ENCODE assay signal across 8 cellular contexts in the genomic region with DNA sequence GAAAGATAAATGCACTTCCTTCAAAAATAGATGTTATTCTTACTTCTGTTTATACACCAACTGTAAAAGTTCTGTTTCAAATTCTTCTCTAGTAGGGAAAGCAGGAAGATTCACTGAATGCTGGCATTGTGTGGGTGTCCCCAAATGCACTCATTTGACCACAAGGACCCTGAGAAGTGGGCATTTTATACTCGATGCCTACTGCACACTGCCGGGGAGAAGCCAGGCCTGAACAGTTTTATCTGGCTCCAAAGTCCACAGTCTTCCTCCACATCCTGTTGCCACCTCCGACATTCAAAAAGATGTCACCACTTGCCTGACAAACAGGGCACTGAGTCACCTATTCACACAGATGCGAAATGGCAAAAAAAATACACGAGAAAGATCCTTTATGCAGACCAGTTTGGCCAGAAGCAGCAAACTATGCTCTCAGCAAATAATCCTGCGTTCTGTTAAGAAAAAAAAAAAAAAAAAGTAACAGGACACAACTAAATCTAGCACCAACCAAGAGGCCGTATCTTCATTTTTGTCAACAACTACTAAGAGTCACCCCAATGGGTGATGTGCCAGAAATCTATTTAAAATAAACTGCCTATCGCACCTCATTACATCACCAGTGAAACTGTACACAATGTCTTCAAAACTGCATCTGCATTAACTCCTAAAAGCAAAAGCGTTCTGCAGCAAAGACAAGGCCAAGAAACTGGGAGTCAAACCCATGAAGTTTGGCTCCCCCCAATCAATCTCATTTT. TPM values are rescaled to one million over a fixed set of nuclear protein-coding genes. Genes with fewer than 3 reads are reported as not detected.
DNase-seq lines count a peak whose midpoint lies in the region; ATAC-seq and TF ChIP-seq lines count a peak whose summit lies in the region.

No MANE protein-coding gene starts in this region.

- H3K4ac ChIP-seq in trophoblast cell (ENCODE audit: low read depth, low read length): peak overlapping the region; percentile 53

- H3K9me3 ChIP-seq in HUES6 (ENCODE audit: control insufficient read depth, insufficient read depth, low read depth, low read length) (no peaks in the 10 kb centered on the region), trophoblast cell (ENCODE audit: insufficient read depth, low read depth, low read length) (no peaks in the 10 kb centered on the region)

- no peak overlapping the region for H4K8ac ChIP-seq in trophoblast cell (ENCODE audit: low read depth, low read length)

- H3K27me3 ChIP-seq in HUES6 (ENCODE audit: control insufficient read depth, insufficient read depth, low read length) (no peaks in the 10 kb centered on the region), trophoblast cell (ENCODE audit: insufficient read depth, low read length) (no peaks in the 10 kb centered on the region)

- H2BK5ac ChIP-seq in trophoblast cell (ENCODE audit: low read depth, low read length, poor library complexity): no peak overlapping the region

- H3K18ac ChIP-seq in trophoblast cell (ENCODE audit: low read length): no peak overlapping the region

- no CpG with 5 or more reads among the region's 9 CpGs for WGBS in trophoblast cell (ENCODE audit: extremely low coverage, insufficient coverage, insufficient read length)

- no peak overlapping the region for H2BK120ac ChIP-seq in trophoblast cell (ENCODE audit: insufficient read depth, low read length, poor library complexity)

- H3K4me2 ChIP-seq in trophoblast cell (ENCODE audit: low read length): no peak overlapping the region

- H2BK12ac ChIP-seq in trophoblast cell (ENCODE audit: low read length): no peak overlapping the region

- no peak overlapping the region for H4K91ac ChIP-seq in trophoblast cell (ENCODE audit: low read depth, low read length)

- peak; percentile 34 to 52 for DNase-seq in activated CD4-positive, alpha-beta T cell treated with anti-CD3 and anti-CD28 coated beads, Interleukin-2, amount 50 U/mL, for 48 hours
- no peak for DNase-seq in epithelial cell of prostate (ENCODE audit: low read depth, low spot score)
- DNase-seq in trophoblast cell: no peak
- no peak for DNase-seq in NCI-H510A (lab: John Stamatoyannopoulos, UW)

- ATAC-seq in HG03108 (IDR thresholded peaks at IDR 0.05; ENCODE audit: unreplicated experiment): no peak
- no peak for ATAC-seq in GM18505 (IDR thresholded peaks at IDR 0.05; ENCODE audit: unreplicated experiment)
- no peak for ATAC-seq in GM21423 (IDR thresholded peaks at IDR 0.05; ENCODE audit: unreplicated experiment)

- H3K36me3 ChIP-seq in HUES6 (ENCODE audit: control insufficient read depth, insufficient read depth, low read length) (peaks cover 33% of the 10 kb centered on the region), trophoblast cell (ENCODE audit: control insufficient read depth in 1 of 2, insufficient read depth in 2 of 2, low read length in 2 of 2) (peaks cover 11 to 12% of the 10 kb centered on the region in 2 experiments)

- H2AK5ac ChIP-seq in trophoblast cell (ENCODE audit: low read length): no peak overlapping the region

- H3K27ac ChIP-seq in HUES6 (ENCODE audit: low read depth, low read length): 0 out of 2 replicates have a peak overlapping the region, but pooled peaks have one; percentile 0
- H3K27ac ChIP-seq in epithelial cell of prostate: peak overlapping the region; percentile 99
- no peak overlapping the region for H3K27ac ChIP-seq in trophoblast cell (ENCODE audit: low read depth, low read length)

- peaks cover 14% of the 10 kb centered on the region for H3K79me2 ChIP-seq in trophoblast cell (ENCODE audit: control insufficient read depth, insufficient read depth, low read length, poor library complexity)

- H3K14ac ChIP-seq in trophoblast cell (ENCODE audit: low read length): no peak overlapping the region

- H3K4me1 ChIP-seq in HUES6 (ENCODE audit: control insufficient read depth, insufficient read depth, low read length) (peaks cover 45% of the 10 kb centered on the region), trophoblast cell (ENCODE audit: control insufficient read depth in 1 of 2, insufficient read depth in 2 of 2, low read length in 2 of 2) (peaks cover 9 to 10% of the 10 kb centered on the region in 2 experiments)

- no peak overlapping the region for H3K23ac ChIP-seq in trophoblast cell (ENCODE audit: low read length)

- H3K4me3 ChIP-seq in HUES6 (ENCODE audit: low read depth, low read length) (no peak overlapping the region), trophoblast cell (ENCODE audit: low read depth, low read length) (no peak overlapping the region)

- no peak overlapping the region for H3K9ac ChIP-seq in HUES6 (ENCODE audit: low read length)
- no peak overlapping the region for H3K9ac ChIP-seq in trophoblast cell (ENCODE audit: low read length)

- TF ChIP-seq POLR2A in GM18505 (IDR thresholded peaks at IDR 0.05; ENCODE audit: borderline replicate concordance, extremely low read depth, insufficient read depth, insufficient read length): no peak

- H2AFZ ChIP-seq in trophoblast cell (ENCODE audit: insufficient read depth, low read length, poor library complexity): no peak overlapping the region

- H3K79me1 ChIP-seq in trophoblast cell (ENCODE audit: low read length): peaks cover 16% of the 10 kb centered on the region

- no peak overlapping the region for H4K12ac ChIP-seq in trophoblast cell (ENCODE audit: low read depth, low read length)

RNA-seq across cellular contexts. Expression of gene ZC3H4, which starts 6.2 kb away (rescaled TPM):
- polyA plus RNA-seq in trophoblast cell (2013): 17.0 and 17.4 TPM in 2 replicates

RNA-seq across cellular contexts. Expression of gene SAE1, which starts 23.3 kb away (rescaled TPM):
- 152 and 161 TPM in 2 replicates for polyA plus RNA-seq in trophoblast cell (2013)

RNA-seq across cellular contexts. Expression of gene TMEM160, which starts 59.0 kb away (rescaled TPM):
- 32.3 and 35.7 TPM in 2 replicates for polyA plus RNA-seq in trophoblast cell (2013)

Comparison
In these comparisons a context has a peak if more than half of its experiments do, and no peak if none do; other contexts are left out.
1. DNase-seq: peak in activated CD4-positive, alpha-beta T cell treated with anti-CD3 and anti-CD28 coated beads, Interleukin-2, amount 50 U/mL, for 48 hours (2 of 2); none in epithelial cell of prostate (single experiment), trophoblast cell (0 of 2) and NCI-H510A (single experiment).